In genomic region chr1:15617173-15617873, GRCh38 we compare ENCODE assay signal across 1 cellular context.
A peak's percentile ranks its signal among the peaks of the same experiment; 100 is the strongest.
TF ChIP-seq lines count a peak whose summit lies in the region.

TSS of gene DDI2 (plus strand) at chr1:15617458. CDS start at chr1:15617671, 213 bp downstream.

TF ChIP-seq in HepG2, 621 proteins besides CTCF, POLR2A, EP300 and RAD21 (continued from another document and continues in another):
- TF ChIP-seq FOXP4 (CRISPR knock-in tag; IDR thresholded peaks at IDR 0.05): no peak; the same call in 1 of the 2 replicates
- peak; percentile 69 for TF ChIP-seq SALL1 (CRISPR knock-in tag; IDR thresholded peaks at IDR 0.05)
- peak; percentile 54; the same call in 1 of the 2 replicates for TF ChIP-seq NFKB2 (CRISPR knock-in tag; IDR thresholded peaks at IDR 0.05; ENCODE audit: borderline replicate concordance)
- peak; percentile 76 for TF ChIP-seq HOXA3 (CRISPR knock-in tag; IDR thresholded peaks at IDR 0.05)
- peak; percentile 82 for TF ChIP-seq SRY (CRISPR knock-in tag; IDR thresholded peaks at IDR 0.05)
- TF ChIP-seq FOXM1 (CRISPR knock-in tag; IDR thresholded peaks at IDR 0.05): peak; percentile 6; the same call in 1 of the 2 replicates
- TF ChIP-seq, protein P1, sequence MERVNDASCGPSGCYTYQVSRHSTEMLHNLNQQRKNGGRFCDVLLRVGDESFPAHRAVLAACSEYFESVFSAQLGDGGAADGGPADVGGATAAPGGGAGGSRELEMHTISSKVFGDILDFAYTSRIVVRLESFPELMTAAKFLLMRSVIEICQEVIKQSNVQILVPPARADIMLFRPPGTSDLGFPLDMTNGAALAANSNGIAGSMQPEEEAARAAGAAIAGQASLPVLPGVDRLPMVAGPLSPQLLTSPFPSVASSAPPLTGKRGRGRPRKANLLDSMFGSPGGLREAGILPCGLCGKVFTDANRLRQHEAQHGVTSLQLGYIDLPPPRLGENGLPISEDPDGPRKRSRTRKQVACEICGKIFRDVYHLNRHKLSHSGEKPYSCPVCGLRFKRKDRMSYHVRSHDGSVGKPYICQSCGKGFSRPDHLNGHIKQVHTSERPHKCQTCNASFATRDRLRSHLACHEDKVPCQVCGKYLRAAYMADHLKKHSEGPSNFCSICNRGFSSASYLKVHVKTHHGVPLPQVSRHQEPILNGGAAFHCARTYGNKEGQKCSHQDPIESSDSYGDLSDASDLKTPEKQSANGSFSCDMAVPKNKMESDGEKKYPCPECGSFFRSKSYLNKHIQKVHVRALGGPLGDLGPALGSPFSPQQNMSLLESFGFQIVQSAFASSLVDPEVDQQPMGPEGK (CRISPR knock-in tag; IDR thresholded peaks at IDR 0.05): 0 out of 2 replicates have a peak, but pooled peaks have one; percentile 41
- TF ChIP-seq, protein P2, sequence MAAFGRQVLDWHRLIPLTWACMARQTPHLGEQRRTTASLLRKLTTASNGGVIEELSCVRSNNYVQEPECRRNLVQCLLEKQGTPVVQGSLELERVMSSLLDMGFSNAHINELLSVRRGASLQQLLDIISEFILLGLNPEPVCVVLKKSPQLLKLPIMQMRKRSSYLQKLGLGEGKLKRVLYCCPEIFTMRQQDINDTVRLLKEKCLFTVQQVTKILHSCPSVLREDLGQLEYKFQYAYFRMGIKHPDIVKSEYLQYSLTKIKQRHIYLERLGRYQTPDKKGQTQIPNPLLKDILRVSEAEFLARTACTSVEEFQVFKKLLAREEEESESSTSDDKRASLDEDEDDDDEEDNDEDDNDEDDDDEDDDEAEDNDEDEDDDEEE (CRISPR knock-in tag; IDR thresholded peaks at IDR 0.05): peak; percentile 73
- TF ChIP-seq GPBP1L1 (CRISPR knock-in tag; IDR thresholded peaks at IDR 0.05): no peak
- no peak for TF ChIP-seq CBX1 (IDR thresholded peaks at IDR 0.05; ENCODE audit: low read depth)
- TF ChIP-seq HDAC1 (CRISPR knock-in tag; IDR thresholded peaks at IDR 0.05): peak; percentile 34; the same call in 1 of the 2 replicates
- no peak for TF ChIP-seq ZNF850 (CRISPR knock-in tag; conservative IDR thresholded peaks at IDR 0.05)
- TF ChIP-seq, protein P3, sequence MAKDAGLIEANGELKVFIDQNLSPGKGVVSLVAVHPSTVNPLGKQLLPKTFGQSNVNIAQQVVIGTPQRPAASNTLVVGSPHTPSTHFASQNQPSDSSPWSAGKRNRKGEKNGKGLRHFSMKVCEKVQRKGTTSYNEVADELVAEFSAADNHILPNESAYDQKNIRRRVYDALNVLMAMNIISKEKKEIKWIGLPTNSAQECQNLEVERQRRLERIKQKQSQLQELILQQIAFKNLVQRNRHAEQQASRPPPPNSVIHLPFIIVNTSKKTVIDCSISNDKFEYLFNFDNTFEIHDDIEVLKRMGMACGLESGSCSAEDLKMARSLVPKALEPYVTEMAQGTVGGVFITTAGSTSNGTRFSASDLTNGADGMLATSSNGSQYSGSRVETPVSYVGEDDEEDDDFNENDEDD (CRISPR knock-in tag; IDR thresholded peaks at IDR 0.05; ENCODE audit: borderline replicate concordance): peak; percentile 74; the same call in 1 of the 2 replicates
- peak; percentile 28; the same call in 1 of the 2 replicates for TF ChIP-seq GATAD1 (CRISPR knock-in tag; IDR thresholded peaks at IDR 0.05)
- no peak for TF ChIP-seq ZNF570 (CRISPR knock-in tag; IDR thresholded peaks at IDR 0.05; ENCODE audit: borderline replicate concordance)
- TF ChIP-seq SP1 (IDR thresholded peaks at IDR 0.05): no peak
- TF ChIP-seq SP1 (CRISPR knock-in tag; IDR thresholded peaks at IDR 0.05): peak; percentile 48
- peak; percentile 91 for TF ChIP-seq ZFX (CRISPR knock-in tag; IDR thresholded peaks at IDR 0.05; ENCODE audit: low read depth)
- TF ChIP-seq NBN (conservative IDR thresholded peaks at IDR 0.05): no peak
- TF ChIP-seq BCL3 (CRISPR knock-in tag; IDR thresholded peaks at IDR 0.05): 0 out of 2 replicates have a peak, but pooled peaks have one; percentile 62
- TF ChIP-seq, protein P4, sequence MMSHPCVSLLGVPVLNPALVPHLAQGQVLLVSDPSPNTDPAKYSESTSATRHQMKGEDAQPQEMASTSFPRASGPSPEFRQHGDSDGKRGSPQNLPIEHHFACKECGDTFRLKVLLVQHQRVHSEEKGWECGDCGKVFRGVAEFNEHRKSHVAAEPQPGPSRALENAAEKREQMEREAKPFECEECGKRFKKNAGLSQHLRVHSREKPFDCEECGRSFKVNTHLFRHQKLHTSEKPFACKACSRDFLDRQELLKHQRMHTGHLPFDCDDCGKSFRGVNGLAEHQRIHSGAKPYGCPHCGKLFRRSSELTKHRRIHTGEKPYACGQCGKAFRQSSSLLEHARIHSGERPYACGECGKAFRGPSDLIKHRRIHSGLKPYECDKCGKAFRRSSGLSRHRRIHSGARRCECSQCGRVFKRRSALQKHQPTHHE (CRISPR knock-in tag; IDR thresholded peaks at IDR 0.05; ENCODE audit: borderline replicate concordance): 0 out of 2 replicates have a peak, but pooled peaks have one; percentile 29
- peak; percentile 57 for TF ChIP-seq ZNF777 (CRISPR knock-in tag; IDR thresholded peaks at IDR 0.05)
- peak; percentile 84 for TF ChIP-seq SKI (IDR thresholded peaks at IDR 0.05; ENCODE audit: partially characterized antibody)
- TF ChIP-seq, protein P5, sequence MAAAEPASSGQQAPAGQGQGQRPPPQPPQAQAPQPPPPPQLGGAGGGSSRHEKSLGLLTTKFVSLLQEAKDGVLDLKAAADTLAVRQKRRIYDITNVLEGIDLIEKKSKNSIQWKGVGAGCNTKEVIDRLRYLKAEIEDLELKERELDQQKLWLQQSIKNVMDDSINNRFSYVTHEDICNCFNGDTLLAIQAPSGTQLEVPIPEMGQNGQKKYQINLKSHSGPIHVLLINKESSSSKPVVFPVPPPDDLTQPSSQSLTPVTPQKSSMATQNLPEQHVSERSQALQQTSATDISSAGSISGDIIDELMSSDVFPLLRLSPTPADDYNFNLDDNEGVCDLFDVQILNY (CRISPR knock-in tag; conservative IDR thresholded peaks at IDR 0.05): 0 out of 2 replicates have a peak, but pooled peaks have one; percentile 46
- peak; percentile 49 for TF ChIP-seq GABPB1 (CRISPR knock-in tag; IDR thresholded peaks at IDR 0.05)
- TF ChIP-seq, protein P6, sequence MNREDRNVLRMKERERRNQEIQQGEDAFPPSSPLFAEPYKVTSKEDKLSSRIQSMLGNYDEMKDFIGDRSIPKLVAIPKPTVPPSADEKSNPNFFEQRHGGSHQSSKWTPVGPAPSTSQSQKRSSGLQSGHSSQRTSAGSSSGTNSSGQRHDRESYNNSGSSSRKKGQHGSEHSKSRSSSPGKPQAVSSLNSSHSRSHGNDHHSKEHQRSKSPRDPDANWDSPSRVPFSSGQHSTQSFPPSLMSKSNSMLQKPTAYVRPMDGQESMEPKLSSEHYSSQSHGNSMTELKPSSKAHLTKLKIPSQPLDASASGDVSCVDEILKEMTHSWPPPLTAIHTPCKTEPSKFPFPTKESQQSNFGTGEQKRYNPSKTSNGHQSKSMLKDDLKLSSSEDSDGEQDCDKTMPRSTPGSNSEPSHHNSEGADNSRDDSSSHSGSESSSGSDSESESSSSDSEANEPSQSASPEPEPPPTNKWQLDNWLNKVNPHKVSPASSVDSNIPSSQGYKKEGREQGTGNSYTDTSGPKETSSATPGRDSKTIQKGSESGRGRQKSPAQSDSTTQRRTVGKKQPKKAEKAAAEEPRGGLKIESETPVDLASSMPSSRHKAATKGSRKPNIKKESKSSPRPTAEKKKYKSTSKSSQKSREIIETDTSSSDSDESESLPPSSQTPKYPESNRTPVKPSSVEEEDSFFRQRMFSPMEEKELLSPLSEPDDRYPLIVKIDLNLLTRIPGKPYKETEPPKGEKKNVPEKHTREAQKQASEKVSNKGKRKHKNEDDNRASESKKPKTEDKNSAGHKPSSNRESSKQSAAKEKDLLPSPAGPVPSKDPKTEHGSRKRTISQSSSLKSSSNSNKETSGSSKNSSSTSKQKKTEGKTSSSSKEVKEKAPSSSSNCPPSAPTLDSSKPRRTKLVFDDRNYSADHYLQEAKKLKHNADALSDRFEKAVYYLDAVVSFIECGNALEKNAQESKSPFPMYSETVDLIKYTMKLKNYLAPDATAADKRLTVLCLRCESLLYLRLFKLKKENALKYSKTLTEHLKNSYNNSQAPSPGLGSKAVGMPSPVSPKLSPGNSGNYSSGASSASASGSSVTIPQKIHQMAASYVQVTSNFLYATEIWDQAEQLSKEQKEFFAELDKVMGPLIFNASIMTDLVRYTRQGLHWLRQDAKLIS (CRISPR knock-in tag; IDR thresholded peaks at IDR 0.05): peak; percentile 50; the same call in 1 of the 2 replicates
- TF ChIP-seq, protein P7, sequence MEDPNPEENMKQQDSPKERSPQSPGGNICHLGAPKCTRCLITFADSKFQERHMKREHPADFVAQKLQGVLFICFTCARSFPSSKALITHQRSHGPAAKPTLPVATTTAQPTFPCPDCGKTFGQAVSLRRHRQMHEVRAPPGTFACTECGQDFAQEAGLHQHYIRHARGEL (CRISPR knock-in tag; IDR thresholded peaks at IDR 0.05): 0 out of 2 replicates have a peak, but pooled peaks have one; percentile 69
- TF ChIP-seq AGO2 (optimal IDR thresholded peaks at IDR 0.05; ENCODE audit: low read depth, low read length): peak; percentile 96
- no peak for TF ChIP-seq ATF4 (CRISPR knock-in tag; IDR thresholded peaks at IDR 0.05)
- TF ChIP-seq ZNF33A (CRISPR knock-in tag; IDR thresholded peaks at IDR 0.05; ENCODE audit: borderline replicate concordance): no peak
- TF ChIP-seq ZSCAN29 (CRISPR knock-in tag; conservative IDR thresholded peaks at IDR 0.05): no peak
- TF ChIP-seq MAFK (conservative IDR thresholded peaks at IDR 0.05 in 1 of 2, IDR thresholded peaks at IDR 0.05 in 1 of 2; ENCODE audit: low read length in 2 of 2): no peak
- TF ChIP-seq ZNF101 (CRISPR knock-in tag; IDR thresholded peaks at IDR 0.05; ENCODE audit: borderline replicate concordance, low read depth): no peak
- peak; percentile 90 for TF ChIP-seq CCDC6 (CRISPR knock-in tag; IDR thresholded peaks at IDR 0.05)
- TF ChIP-seq, protein P8, sequence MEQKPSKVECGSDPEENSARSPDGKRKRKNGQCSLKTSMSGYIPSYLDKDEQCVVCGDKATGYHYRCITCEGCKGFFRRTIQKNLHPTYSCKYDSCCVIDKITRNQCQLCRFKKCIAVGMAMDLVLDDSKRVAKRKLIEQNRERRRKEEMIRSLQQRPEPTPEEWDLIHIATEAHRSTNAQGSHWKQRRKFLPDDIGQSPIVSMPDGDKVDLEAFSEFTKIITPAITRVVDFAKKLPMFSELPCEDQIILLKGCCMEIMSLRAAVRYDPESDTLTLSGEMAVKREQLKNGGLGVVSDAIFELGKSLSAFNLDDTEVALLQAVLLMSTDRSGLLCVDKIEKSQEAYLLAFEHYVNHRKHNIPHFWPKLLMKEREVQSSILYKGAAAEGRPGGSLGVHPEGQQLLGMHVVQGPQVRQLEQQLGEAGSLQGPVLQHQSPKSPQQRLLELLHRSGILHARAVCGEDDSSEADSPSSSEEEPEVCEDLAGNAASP (CRISPR knock-in tag; IDR thresholded peaks at IDR 0.05; ENCODE audit: borderline replicate concordance): 0 out of 2 replicates have a peak, but pooled peaks have one; percentile 9
- peak; percentile 34; the same call in 1 of the 2 replicates for TF ChIP-seq ERF (CRISPR knock-in tag; IDR thresholded peaks at IDR 0.05)
- TF ChIP-seq ZNF839 (CRISPR knock-in tag; IDR thresholded peaks at IDR 0.05; ENCODE audit: borderline replicate concordance): 0 out of 2 replicates have a peak, but pooled peaks have one; percentile 34
- 0 out of 2 replicates have a peak, but pooled peaks have one; percentile 26 for TF ChIP-seq ZNF180 (CRISPR knock-in tag; IDR thresholded peaks at IDR 0.05; ENCODE audit: borderline replicate concordance, low read depth)
- TF ChIP-seq, protein P9, sequence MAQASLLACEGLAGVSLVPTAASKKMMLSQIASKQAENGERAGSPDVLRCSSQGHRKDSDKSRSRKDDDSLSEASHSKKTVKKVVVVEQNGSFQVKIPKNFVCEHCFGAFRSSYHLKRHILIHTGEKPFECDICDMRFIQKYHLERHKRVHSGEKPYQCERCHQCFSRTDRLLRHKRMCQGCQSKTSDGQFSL (CRISPR knock-in tag; IDR thresholded peaks at IDR 0.05): 0 out of 2 replicates have a peak, but pooled peaks have one; percentile 42
